Comparison of ENCODE assay signal across 10 cellular contexts in the genomic region with DNA sequence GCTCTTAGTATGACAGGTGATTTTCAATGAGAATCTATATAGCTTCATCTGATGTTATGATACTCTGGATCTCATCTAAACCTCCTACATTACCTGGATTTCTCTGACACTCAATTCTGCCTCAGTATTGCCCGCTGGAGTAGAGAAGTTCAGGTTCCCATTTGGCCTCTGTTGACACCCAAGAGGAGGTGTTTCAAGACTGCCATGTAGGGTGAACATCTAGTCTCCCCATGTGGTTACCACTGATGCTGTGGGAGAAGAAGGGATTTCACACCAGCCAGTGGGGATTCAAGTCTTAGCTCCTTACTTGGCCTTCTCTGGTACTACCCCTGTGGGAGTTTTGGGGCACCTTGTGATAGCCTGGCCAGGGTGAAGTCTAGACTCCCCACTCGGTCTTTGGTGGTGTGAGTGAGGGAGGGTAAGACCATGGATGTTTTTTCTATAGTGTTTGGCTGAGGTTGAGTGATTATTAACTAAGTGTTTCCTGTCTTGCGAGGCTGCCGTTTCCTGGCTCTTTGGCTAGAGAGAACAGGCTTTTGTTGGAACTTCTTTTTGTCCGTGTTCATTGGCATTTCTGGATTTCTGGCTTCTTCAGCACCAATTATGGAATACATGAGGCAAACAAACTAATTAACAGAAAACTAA.
A peak's percentile ranks its signal among the peaks of the same experiment; 100 is the strongest.
DNase-seq lines count a peak whose midpoint lies in the region; ATAC-seq and TF ChIP-seq lines count a peak whose summit lies in the region.
"Had no signal": no experiment of that assay in that cellular context is flagged by ENCODE, and none has a peak within 500 bp of the region (broad histone marks: within the 10 kb centered on the region; RNA-seq: fewer than 3 reads in every experiment).

No MANE protein-coding gene starts in this region.

- H3K27me3 Mint-ChIP-seq in CD4-positive, CD25-positive, alpha-beta regulatory T cell: peaks cover 22% of the 10 kb centered on the region

- H3K9me3 Mint-ChIP-seq in CD4-positive, CD25-positive, alpha-beta regulatory T cell: peaks cover 0 to 3% (median 0%) of the 10 kb centered on the region in 7 donors

- H3K4me3 Mint-ChIP-seq in CD4-positive, CD25-positive, alpha-beta regulatory T cell: peak overlapping the region in 2 of 4 donors; percentile 0 to 52

- ATAC-seq in CD4-positive, CD25-positive, alpha-beta regulatory T cell (ENCODE audit: low read depth in 2 of 2): no peak
- ATAC-seq in GM19043 (IDR thresholded peaks at IDR 0.05; ENCODE audit: low read depth, unreplicated experiment) (peak; percentile 83), HG02763 (IDR thresholded peaks at IDR 0.05; ENCODE audit: unreplicated experiment) (peak; percentile 53)

- intact Hi-C loops in breast epithelium (cut with DNase I; ENCODE audit: low total_unique reads): no loop called here

- H3K9me3 ChIP-seq in CD4-positive, CD25-positive, alpha-beta regulatory T cell (ENCODE audit: control insufficient read depth in 2 of 2, low read length in 2 of 2): no peaks in the 10 kb centered on the region
- H3K9me3 ChIP-seq in breast epithelium: no peaks in the 10 kb centered on the region
- H3K9me3 ChIP-seq: lower lobe of right lung had no signal

- peak overlapping the region; percentile 31 for H3K4me3 ChIP-seq in CD4-positive, CD25-positive, alpha-beta regulatory T cell (ENCODE audit: low read depth, low read length)
- H3K4me3 ChIP-seq in breast epithelium: no peak overlapping the region
- H3K4me3 ChIP-seq: lower lobe of right lung had no signal

- peak in 1 of 3 donors; percentile 58 for DNase-seq in CD4-positive, CD25-positive, alpha-beta regulatory T cell
- DNase-seq in medulla oblongata (ENCODE audit: extremely low spot score): no peak
- no peak for DNase-seq in stimulated activated CD4-positive, alpha-beta T cell treated with anti-CD3 and anti-CD28 coated beads, Interleukin-2, amount 100 ng/mL, for 48 hours
- no peak for DNase-seq in NK-92 (lab: John Stamatoyannopoulos, UW; ENCODE audit: unreplicated experiment)
- no peak for DNase-seq in breast epithelium (ENCODE audit: low spot score in 2 of 2)
- DNase-seq: lower lobe of right lung, NCI-H226 had no signal

- peaks cover 12% of the 10 kb centered on the region for H3K4me1 ChIP-seq in CD4-positive, CD25-positive, alpha-beta regulatory T cell (ENCODE audit: control insufficient read depth, insufficient read depth, low read length, poor library complexity, severe bottlenecking)
- H3K4me1 ChIP-seq in breast epithelium: peaks cover 0 to 12% of the 10 kb centered on the region in 2 donors

- H3K4me1 Mint-ChIP-seq in CD4-positive, CD25-positive, alpha-beta regulatory T cell: peaks cover 6 to 12% (median 9%) of the 10 kb centered on the region in 4 donors

- TF ChIP-seq CTCF in VCaP (conservative IDR thresholded peaks at IDR 0.05): no peak
- TF ChIP-seq CTCF in breast epithelium (IDR thresholded peaks at IDR 0.05): no peak

- H3K27ac ChIP-seq in CD4-positive, CD25-positive, alpha-beta regulatory T cell (ENCODE audit: insufficient read depth, low read length, poor library complexity, severe bottlenecking): no peak overlapping the region
- peak overlapping the region; percentile 27; the same call in 1 of the 2 replicates for H3K27ac ChIP-seq in VCaP
- H3K27ac ChIP-seq in breast epithelium: no peak overlapping the region
- H3K27ac ChIP-seq: lower lobe of right lung had no signal

- no peaks in the 10 kb centered on the region for H3K36me3 ChIP-seq in CD4-positive, CD25-positive, alpha-beta regulatory T cell (ENCODE audit: control insufficient read depth, insufficient read depth, low read length)
- H3K36me3 ChIP-seq in breast epithelium: no peaks in the 10 kb centered on the region
- H3K36me3 ChIP-seq: lower lobe of right lung had no signal

- no peaks in the 10 kb centered on the region for H3K36me3 Mint-ChIP-seq in CD4-positive, CD25-positive, alpha-beta regulatory T cell

- H3K27ac Mint-ChIP-seq in CD4-positive, CD25-positive, alpha-beta regulatory T cell: peak overlapping the region in 2 of 3 donors; percentile 20 to 70

- H3K27me3 ChIP-seq in CD4-positive, CD25-positive, alpha-beta regulatory T cell (ENCODE audit: control insufficient read depth, insufficient read depth, low read length): peaks cover 2% of the 10 kb centered on the region
- H3K27me3 ChIP-seq in breast epithelium: no peaks in the 10 kb centered on the region

- TF ChIP-seq POLR2A in breast epithelium (IDR thresholded peaks at IDR 0.05): no peak

Comparison
In these comparisons a context has a peak if more than half of its experiments do, and no peak if none do; other contexts are left out.
1. ATAC-seq: peak in GM19043 (single experiment) and HG02763 (single experiment); none in CD4-positive, CD25-positive, alpha-beta regulatory T cell (0 of 2).